Comparison of ENCODE assay signal across 1 cellular context in the genomic region with DNA sequence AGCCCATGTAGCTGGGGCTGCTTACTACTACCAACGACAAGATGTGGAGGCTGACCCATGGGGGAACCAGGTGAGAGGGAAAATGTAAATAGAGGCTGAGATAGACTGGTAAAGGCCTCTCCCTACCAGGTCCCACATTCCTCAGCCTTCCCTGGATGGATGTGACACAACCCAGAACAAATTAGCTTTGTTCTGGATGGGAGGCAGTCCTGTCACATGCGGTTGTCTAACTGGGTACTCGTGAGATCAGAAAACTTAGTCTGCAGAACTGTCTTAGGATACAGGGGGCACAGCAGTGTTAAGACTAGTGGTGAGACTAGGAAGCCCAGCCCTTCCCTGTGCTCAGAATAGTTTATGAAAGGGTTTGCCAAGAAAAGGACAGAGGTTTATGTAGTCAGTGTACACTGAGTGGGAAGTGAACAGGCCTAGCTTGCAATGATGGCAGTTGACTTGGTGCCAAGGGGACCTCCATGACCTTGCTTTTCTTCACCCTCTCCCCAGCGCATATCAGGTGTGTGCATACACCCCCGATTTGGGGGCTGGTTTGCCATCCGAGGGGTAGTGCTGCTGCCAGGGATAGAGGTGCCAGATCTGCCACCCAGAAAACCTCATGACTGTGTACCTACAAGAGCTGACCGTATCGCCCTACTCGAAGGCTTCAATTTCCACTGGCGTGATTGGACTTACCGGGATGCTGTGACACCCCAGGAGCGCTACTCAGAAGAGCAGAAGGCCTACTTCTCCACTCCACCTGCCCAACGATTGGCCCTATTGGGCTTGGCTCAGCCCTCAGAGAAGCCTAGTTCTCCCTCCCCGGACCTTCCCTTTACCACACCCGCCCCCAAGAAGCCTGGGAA.
TF ChIP-seq lines count a peak whose summit lies in the region.

No MANE protein-coding gene starts in this region.

TF ChIP-seq in IMR-90, 13 proteins besides CTCF, POLR2A, EP300 and RAD21:
- TF ChIP-seq MAFK (IDR thresholded peaks at IDR 0.05; ENCODE audit: low read depth, low read length) = no peak
- no peak for TF ChIP-seq RFX5 (IDR thresholded peaks at IDR 0.05; ENCODE audit: low read depth, low read length)
- TF ChIP-seq ELK1 (IDR thresholded peaks at IDR 0.05; ENCODE audit: borderline replicate concordance, low read depth, low read length) = no peak
- no peak for TF ChIP-seq MXI1 (IDR thresholded peaks at IDR 0.05; ENCODE audit: borderline replicate concordance, low read depth, low read length)
- TF ChIP-seq FOS (IDR thresholded peaks at IDR 0.05; ENCODE audit: low read depth, low read length) = no peak
- TF ChIP-seq USF2 (IDR thresholded peaks at IDR 0.05; ENCODE audit: low read depth, low read length) = no peak
- no peak for TF ChIP-seq CHD1 (IDR thresholded peaks at IDR 0.05; ENCODE audit: low read depth, low read length)
- no peak for TF ChIP-seq RCOR1 (IDR thresholded peaks at IDR 0.05; ENCODE audit: insufficient replicate concordance, low read length)
- TF ChIP-seq NFE2L2 (IDR thresholded peaks at IDR 0.05; ENCODE audit: low read depth, low read length) = no peak
- TF ChIP-seq CEBPB (IDR thresholded peaks at IDR 0.05; ENCODE audit: low read depth, low read length) = no peak
- TF ChIP-seq BHLHE40 (IDR thresholded peaks at IDR 0.05; ENCODE audit: low read depth, low read length) = no peak
- TF ChIP-seq SMC3 (IDR thresholded peaks at IDR 0.05; ENCODE audit: low read depth, low read length) = no peak
- no peak for TF ChIP-seq MAZ (IDR thresholded peaks at IDR 0.05; ENCODE audit: borderline replicate concordance, low read depth, low read length)
